16 cellular contexts compared by ENCODE assay signal in genomic region chr10:132562177-132562915, GRCh38. TPM values are rescaled to one million over a fixed set of nuclear protein-coding genes. Genes with fewer than 3 reads are reported as not detected.
DNase-seq lines count a peak whose midpoint lies in the region; FAIRE-seq and TF ChIP-seq lines count a peak whose summit lies in the region.
"Had no signal": no experiment of that assay in that cellular context is flagged by ENCODE, and none has a peak within 500 bp of the region (broad histone marks: within the 10 kb centered on the region; RNA-seq: fewer than 3 reads in every experiment).

No MANE protein-coding gene starts in this region.

- no peak overlapping the region for H2BK5ac ChIP-seq in H9 (ENCODE audit: insufficient read length, low read length)
- no peak overlapping the region for H2BK5ac ChIP-seq in H1 (ENCODE audit: low read depth, low read length)

- CTCF ChIA-PET in H1 (lab: Charles Lee; ENCODE audit: partially characterized antibody): interaction anchor here (1.0 to 1.7 kb wide), 4 partner anchors 8 to 202 kb away, joined by 3 to 4 read pairs (median 3); no protein-coding TSS in a partner anchor

- H4K5ac ChIP-seq in H9 (ENCODE audit: insufficient read length, low read depth, low read length): no peak overlapping the region
- no peak overlapping the region for H4K5ac ChIP-seq in H1 (ENCODE audit: insufficient read length, low read depth, low read length)

- no peak overlapping the region for H2BK15ac ChIP-seq in H9 (ENCODE audit: low read depth, low read length)
- H2BK15ac ChIP-seq in H1 (ENCODE audit: low read length): no peak overlapping the region

- H2AFZ ChIP-seq in H9 (ENCODE audit: low read length) (no peak overlapping the region), H1 (ENCODE audit: low read length) (no peak overlapping the region)

- H3T11ph ChIP-seq in H9 (ENCODE audit: low read length): no peak overlapping the region

- peaks cover 5% of the 10 kb centered on the region in 2 experiments; a peak in 4 of 5 replicates for H3K9me3 Mint-ChIP-seq in H9
- no peaks in the 10 kb centered on the region for H3K9me3 Mint-ChIP-seq in osteocyte (ENCODE audit: unreplicated experiment)
- H3K9me3 Mint-ChIP-seq: IgD-negative memory B cell had no signal

- H3K23me2 ChIP-seq in H9 (ENCODE audit: insufficient read length, low read depth, low read length, poor library complexity, severe bottlenecking) (no peaks in the 10 kb centered on the region), H1 (ENCODE audit: low read depth, low read length) (peaks cover 4% of the 10 kb centered on the region; the same call in 1 of the 2 replicates)

- H2BK20ac ChIP-seq in H9 (ENCODE audit: low read depth, low read length, poor library complexity, severe bottlenecking): no peak overlapping the region
- H2BK20ac ChIP-seq in H1 (ENCODE audit: low read length): no peak overlapping the region

- H3K14ac ChIP-seq in H9 (ENCODE audit: insufficient read depth, low read length) (no peak overlapping the region; the same call in 1 of the 2 replicates), H1 (ENCODE audit: insufficient read length) (no peak overlapping the region)

- POLR2A ChIA-PET in H1 (lab: Charles Lee; ENCODE audit: partially characterized antibody): no interaction called here

- H3K4me1 Mint-ChIP-seq in H9 (peaks cover 2 to 6% of the 10 kb centered on the region in 2 experiments; a peak in 3 of 4 replicates), osteocyte (ENCODE audit: unreplicated experiment) (peaks cover 9% of the 10 kb centered on the region)

- H3K27me3 ChIP-seq in BLaER1 (0 out of 2 replicates have a peak, but pooled peaks cover 4% of the 10 kb centered on the region), H9 (ENCODE audit: insufficient read depth, low read length) (no peaks in the 10 kb centered on the region), H1 (replicated peaks in 1 of 4; ENCODE audit: control insufficient read depth in 3 of 4, extremely low read depth in 1 of 4, insufficient read depth in 3 of 4, low read length in 3 of 4) (no peaks in the 10 kb centered on the region; a peak in 1 of 7 replicates)
- H3K27me3 ChIP-seq: MG63 had no signal

- TF ChIP-seq POLR2A in H1 (IDR thresholded peaks at IDR 0.05; ENCODE audit: control extremely low read depth in 1 of 2, low read depth in 2 of 2, low read length in 2 of 2): no peak

- no peak overlapping the region for H3K27ac ChIP-seq in BLaER1
- H3K27ac ChIP-seq in H9 (ENCODE audit: insufficient read length, low read depth, low read length): no peak overlapping the region
- H3K27ac ChIP-seq in H1 (ENCODE audit: low read depth, low read length): no peak overlapping the region

- TF ChIP-seq EP300 in H1 (IDR thresholded peaks at IDR 0.05; ENCODE audit: borderline replicate concordance in 1 of 2, low read depth in 2 of 2, low read length in 2 of 2): no peak

- H4K20me1 ChIP-seq in BLaER1 (peaks cover 99% of the 10 kb centered on the region), H9 (ENCODE audit: control insufficient read depth, insufficient read depth, insufficient read length) (no peaks in the 10 kb centered on the region), H1 (replicated peaks in 1 of 2; ENCODE audit: control insufficient read depth in 1 of 2, insufficient read depth in 2 of 2, low read length in 2 of 2) (peaks cover 5 to 19% of the 10 kb centered on the region in 2 experiments)

- TF ChIP-seq RAD21 in H1 (IDR thresholded peaks at IDR 0.05 in 1 of 2, conservative IDR thresholded peaks at IDR 0.05 in 1 of 2; ENCODE audit: low read depth in 2 of 2, low read length in 2 of 2): no peak

- DNase-seq in H9 (no peak), H1 (ENCODE audit: low read depth in 1 of 2, low spot score in 2 of 2) (no peak), osteocyte (ENCODE audit: extremely low spot score, unreplicated experiment) (peak; percentile 80), cerebellar cortex (ENCODE audit: low spot score) (no peak), NCI-H524 (lab: John Stamatoyannopoulos, UW) (no peak), epidermal melanocyte (ENCODE audit: insufficient read length, low spot score) (no peak), iPS-NIHi7 (ENCODE audit: extremely low spot score) (no peak)
- DNase-seq: CD4-positive, CD25-positive, alpha-beta regulatory T cell; DMS79; MG63; NCI-H1417; NCI-H187 had no signal

- H3K79me1 ChIP-seq in H9 (ENCODE audit: insufficient read depth, low read depth, low read length, poor library complexity, severe bottlenecking) (peaks cover 4% of the 10 kb centered on the region), H1 (ENCODE audit: low read depth, low read length) (peaks cover 11% of the 10 kb centered on the region)

- H3K4me1 ChIP-seq in BLaER1 (peaks cover 95% of the 10 kb centered on the region), H9 (ENCODE audit: insufficient read depth, low read length) (no peaks in the 10 kb centered on the region), H1 (replicated peaks in 1 of 4; ENCODE audit: control insufficient read depth in 3 of 4, insufficient read depth in 4 of 4, low read length in 3 of 4) (no peaks in the 10 kb centered on the region; a peak in 1 of 7 replicates)
- H3K4me1 ChIP-seq: HAP-1 had no signal

- H2BK120ac ChIP-seq in H9 (ENCODE audit: low read depth, low read length, poor library complexity, severe bottlenecking) (no peak overlapping the region), H1 (replicated peaks; ENCODE audit: low read depth, low read length) (no peak overlapping the region)

- FAIRE-seq in H1 (lab: Jason Lieb, UNC): no peak
- FAIRE-seq: HTR-8/SVneo had no signal

- H3K9me3 ChIP-seq in BLaER1 (no peaks in the 10 kb centered on the region), H9 (ENCODE audit: control insufficient read depth, low read depth, low read length) (no peaks in the 10 kb centered on the region), H1 (ENCODE audit: insufficient read depth in 2 of 2, low read depth in 1 of 2, low read length in 1 of 2) (no peaks in the 10 kb centered on the region; a peak in 1 of 4 replicates)
- H3K9me3 ChIP-seq: HAP-1, MG63 had no signal

- TF ChIP-seq CTCF in H9 (conservative IDR thresholded peaks at IDR 0.05) (no peak), H1 (IDR thresholded peaks at IDR 0.05; ENCODE audit: control extremely low read depth in 1 of 3, insufficient read depth in 1 of 3, low read depth in 1 of 3, low read length in 3 of 3) (no peak), osteocyte (IDR thresholded peaks at IDR 0.05) (no peak)

- no CpG with 5 or more reads among the region's 29 CpGs for WGBS in H9 (ENCODE audit: extremely low coverage, insufficient read length, low lambda C conversion rate)
- WGBS in H1 (ENCODE audit: extremely low coverage in 1 of 2, insufficient coverage in 1 of 2, insufficient read length in 1 of 2, insufficient replicate concordance in 2 of 2, low coverage in 1 of 2, low lambda C conversion rate in 2 of 2, missing lambda C conversion rate in 1 of 2), 2 experiments: 91% methylated on average over 26 of the region's 29 CpGs; no CpG with 5 or more reads in 1 of the 2 experiments

- H3K23ac ChIP-seq in H9 (ENCODE audit: insufficient read length, low read depth, low read length) (no peak overlapping the region), H1 (ENCODE audit: insufficient read length) (no peak overlapping the region)

- H3K4me3 Mint-ChIP-seq in H9: no peak overlapping the region
- H3K4me3 Mint-ChIP-seq in osteocyte (ENCODE audit: unreplicated experiment): no peak overlapping the region
- H3K4me3 Mint-ChIP-seq: CD4-positive, CD25-positive, alpha-beta regulatory T cell had no signal

- peaks cover 3% of the 10 kb centered on the region; the same call in 1 of the 2 replicates for H3K27me3 Mint-ChIP-seq in H9 (ENCODE audit: low read depth)
- no peaks in the 10 kb centered on the region for H3K27me3 Mint-ChIP-seq in osteocyte (ENCODE audit: unreplicated experiment)
- H3K27me3 Mint-ChIP-seq: CD4-positive, CD25-positive, alpha-beta regulatory T cell had no signal

- H4K8ac ChIP-seq in H9 (replicated peaks; ENCODE audit: insufficient read length, low read depth, low read length) (peak overlapping the region; percentile 19), H1 (ENCODE audit: extremely low read depth, insufficient read depth, low read length) (peak overlapping the region; percentile 31; the same call in 1 of the 2 replicates)

- peaks cover 0 to 10% (median 2%) of the 10 kb centered on the region in 3 experiments; a peak in 4 of 7 replicates for H3K36me3 Mint-ChIP-seq in H9 (ENCODE audit: insufficient read depth in 1 of 3, low read depth in 3 of 3)
- H3K36me3 Mint-ChIP-seq in osteocyte (ENCODE audit: unreplicated experiment): no peaks in the 10 kb centered on the region
- H3K36me3 Mint-ChIP-seq: CD4-positive, CD25-positive, alpha-beta regulatory T cell; IgD-negative memory B cell had no signal

- no peak overlapping the region for H2BK12ac ChIP-seq in H9 (ENCODE audit: insufficient read length, low read depth, low read length)
- H2BK12ac ChIP-seq in H1 (ENCODE audit: low read depth, low read length): 0 out of 2 replicates have a peak overlapping the region, but pooled peaks have one; percentile 39

- H3K56ac ChIP-seq in H9 (ENCODE audit: insufficient read length, low read depth, low read length) (no peak overlapping the region), H1 (replicated peaks; ENCODE audit: insufficient read length, low read depth, low read length) (no peak overlapping the region)

- H3K27ac Mint-ChIP-seq in H9: no peak overlapping the region
- H3K27ac Mint-ChIP-seq in osteocyte (ENCODE audit: unreplicated experiment): no peak overlapping the region

- peak overlapping the region; percentile 97 for H3K4me2 ChIP-seq in BLaER1
- no peak overlapping the region for H3K4me2 ChIP-seq in H9 (ENCODE audit: insufficient read depth, insufficient read length, low read length)
- H3K4me2 ChIP-seq in H1 (ENCODE audit: insufficient read depth in 1 of 2, low read depth in 2 of 2, low read length in 2 of 2): no peak overlapping the region

- no peak overlapping the region for H3K9ac ChIP-seq in BLaER1
- no peak overlapping the region for H3K9ac ChIP-seq in H9 (ENCODE audit: extremely low read depth, insufficient read length, low read length)
- no peak overlapping the region for H3K9ac ChIP-seq in H1 (replicated peaks in 1 of 4; ENCODE audit: extremely low read depth in 1 of 4, low read depth in 3 of 4, low read length in 3 of 4)

- H2AK5ac ChIP-seq in H9 (ENCODE audit: insufficient read length, low read length): no peak overlapping the region
- no peak overlapping the region for H2AK5ac ChIP-seq in H1 (ENCODE audit: low read depth, low read length)

- no peak overlapping the region for H3K18ac ChIP-seq in H9 (ENCODE audit: insufficient read length, low read depth, low read length)
- H3K18ac ChIP-seq in H1 (ENCODE audit: extremely low read depth, low read length): peak overlapping the region; percentile 7; the same call in 1 of the 2 replicates

- H4K91ac ChIP-seq in H9 (ENCODE audit: insufficient read length, low read depth, low read length): no peak overlapping the region
- no peak overlapping the region for H4K91ac ChIP-seq in H1 (replicated peaks; ENCODE audit: insufficient read length, low read length)

- no peaks in the 10 kb centered on the region; the same call in 1 of the 2 replicates for H3K36me3 ChIP-seq in BLaER1
- no peaks in the 10 kb centered on the region for H3K36me3 ChIP-seq in H1 (ENCODE audit: control insufficient read depth in 2 of 4, insufficient read depth in 4 of 4, low read length in 3 of 4)
- H3K36me3 ChIP-seq: HAP-1, MG63 had no signal

- H3K4ac ChIP-seq in H9 (ENCODE audit: low read depth, low read length) (no peak overlapping the region), H1 (replicated peaks; ENCODE audit: insufficient read length, low read depth, low read length) (no peak overlapping the region)

- H3K79me2 ChIP-seq in H9 (ENCODE audit: insufficient read depth, low read length) (peaks cover 3% of the 10 kb centered on the region), H1 (ENCODE audit: control insufficient read depth in 1 of 2, insufficient read depth in 2 of 2, low read length in 2 of 2) (peaks cover 0 to 14% of the 10 kb centered on the region in 2 experiments; a peak in 2 of 4 replicates)

- H3K4me3 ChIP-seq in BLaER1 (no peak overlapping the region), H1 (ENCODE audit: extremely low read depth in 1 of 4, insufficient read depth in 2 of 4, low read depth in 3 of 4, low read length in 4 of 4) (no peak overlapping the region)
- H3K4me3 ChIP-seq: HAP-1, MG63 had no signal

RNA-seq across cellular contexts. Expression of gene INPP5A, which starts 24.8 kb away (rescaled TPM):
- total RNA-seq in H9 (2021): 17.7 and 19.1 TPM in 2 replicates
- total RNA-seq in H1 (2021; fragmentation: NEBNext Ultra II Directional; extraction: Animal tissue kit (Norgen Biotek cat#: 25700)): 25.5 and 27.5 TPM in 2 replicates
- polyA plus RNA-seq in H1 (2011; rRNA removed): 16.8 and 19.7 TPM in 2 replicates
- 15.9 TPM for polyA plus RNA-seq in H1 (2011; cell fraction: cytosol; rRNA removed)
- 12.0 TPM for polyA plus RNA-seq in H1 (2011; cell fraction: nucleus; rRNA removed)
- polyA plus RNA-seq in H1 (2012, experiment 1 of 2): 16.0 to 19.8 TPM (median 18.0 TPM) in 4 replicates
- polyA plus RNA-seq in H1 (2012, experiment 2 of 2): 19.3 TPM
- polyA plus RNA-seq in H1 (2013, experiment 1 of 2): 15.4 TPM
- polyA plus RNA-seq in H1 (2013, experiment 2 of 2): 14.7 TPM
- polyA minus RNA-seq in H1 (2011; rRNA and poly(A)+ RNA removed): 21.6 and 22.1 TPM in 2 replicates
- polyA minus RNA-seq in H1 (2011; cell fraction: cytosol; rRNA and poly(A)+ RNA removed): 12.3 TPM
- 12.1 TPM for polyA minus RNA-seq in H1 (2011; cell fraction: nucleus; rRNA and poly(A)+ RNA removed)
- 35.0 and 36.4 TPM in 2 replicates for total RNA-seq in osteocyte
